In the genomic region with DNA sequence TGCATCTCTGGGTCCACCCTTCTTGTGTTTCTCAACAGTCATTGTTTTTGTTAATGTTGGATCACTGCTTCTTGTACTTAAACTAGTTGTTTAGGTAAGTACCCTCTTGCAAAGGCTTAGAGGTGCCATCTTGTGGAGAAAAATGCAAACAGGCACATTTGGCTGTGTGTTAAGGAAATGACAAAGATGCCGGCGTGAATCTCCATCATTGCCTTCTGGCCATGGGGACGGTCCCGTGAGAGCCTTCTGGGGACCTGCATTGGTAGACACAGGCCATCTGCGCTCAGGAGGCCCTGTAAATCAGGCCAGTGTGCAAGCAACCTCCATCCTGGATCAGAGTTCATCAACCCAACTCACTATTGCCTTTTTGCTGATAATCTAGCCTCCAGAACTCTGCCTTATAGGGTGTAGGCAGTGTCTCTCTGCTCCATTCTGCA, we compare ENCODE assay signal across 9 cellular contexts.
A peak's percentile ranks its signal among the peaks of the same experiment; 100 is the strongest.
DNase-seq lines count a peak whose midpoint lies in the region; ATAC-seq and TF ChIP-seq lines count a peak whose summit lies in the region.
"Had no signal": no experiment of that assay in that cellular context is flagged by ENCODE, and none has a peak within 500 bp of the region (broad histone marks: within the 10 kb centered on the region; RNA-seq: fewer than 3 reads in every experiment).

No MANE protein-coding gene starts in this region.

- H3K36me3 ChIP-seq in brain microvascular endothelial cell (replicated peaks) = no peaks in the 10 kb centered on the region
- H3K36me3 ChIP-seq in aorta (ENCODE audit: control insufficient read depth in 1 of 2, insufficient read depth in 2 of 2, low read length in 1 of 2) = no peaks in the 10 kb centered on the region

- H3K27ac ChIP-seq in brain microvascular endothelial cell (no peak overlapping the region), aorta (ENCODE audit: low read depth in 1 of 2, low read length in 2 of 2) (no peak overlapping the region)

- no peaks in the 10 kb centered on the region for H3K9me3 ChIP-seq in aorta (ENCODE audit: control insufficient read depth, low read length)

- 72 to 78% methylated on average over 5 of the region's 5 CpGs for WGBS in aorta, 2 donors

- peak; percentile 61 for DNase-seq in activated CD4-positive, alpha-beta T cell treated with anti-CD3 and anti-CD28 coated beads, Interleukin-2, amount 10 ng/mL, durations not matched to agents 24 days and 14 days
- no peak for DNase-seq in activated CD4-positive, alpha-beta T cell treated with anti-CD3 and anti-CD28 coated beads, Interleukin-2, amount 50 U/mL, for 4 hours
- peak; percentile 56 for DNase-seq in NCI-H226
- peak; percentile 17 for DNase-seq in brain microvascular endothelial cell
- DNase-seq in kidney glomerular epithelial cell (lab: John Stamatoyannopoulos, UW) = peak; percentile 60
- DNase-seq in aorta = no peak
- DNase-seq in epidermal melanocyte (ENCODE audit: insufficient read length, low spot score) = no peak
- no peak for DNase-seq in D341Med (ENCODE audit: low spot score)
- DNase-seq: activated naive CD8-positive, alpha-beta T cell treated with anti-CD3 and anti-CD28 coated beads, Interleukin-2, amount 10 ng/mL, durations not matched to agents 7 days and 5 days had no signal

- peaks cover 7 to 10% of the 10 kb centered on the region in 2 donors for H3K4me1 ChIP-seq in aorta (ENCODE audit: control insufficient read depth in 1 of 2, insufficient read depth in 2 of 2, low read length in 2 of 2)

- peak; percentile 63 for TF ChIP-seq CTCF in brain microvascular endothelial cell (IDR thresholded peaks at IDR 0.05; ENCODE audit: low read depth, low read length, missing control alignments)

- H3K4me1 Mint-ChIP-seq in activated CD4-positive, alpha-beta T cell treated with anti-CD3 and anti-CD28 coated beads, Interleukin-2, amount 10 ng/mL, durations not matched to agents 24 days and 14 days = no peaks in the 10 kb centered on the region
- H3K4me1 Mint-ChIP-seq: activated naive CD8-positive, alpha-beta T cell treated with anti-CD3 and anti-CD28 coated beads, Interleukin-2, amount 10 ng/mL, durations not matched to agents 7 days and 5 days had no signal

- peaks cover 7% of the 10 kb centered on the region for H3K27me3 Mint-ChIP-seq in activated CD4-positive, alpha-beta T cell treated with anti-CD3 and anti-CD28 coated beads, Interleukin-2, amount 10 ng/mL, durations not matched to agents 24 days and 14 days

- H3K4me3 Mint-ChIP-seq in activated CD4-positive, alpha-beta T cell treated with anti-CD3 and anti-CD28 coated beads, Interleukin-2, amount 10 ng/mL, durations not matched to agents 24 days and 14 days = no peak overlapping the region
- H3K4me3 Mint-ChIP-seq: activated naive CD8-positive, alpha-beta T cell treated with anti-CD3 and anti-CD28 coated beads, Interleukin-2, amount 10 ng/mL, durations not matched to agents 7 days and 5 days had no signal

- no peak overlapping the region for H3K4me3 ChIP-seq in brain microvascular endothelial cell (ENCODE audit: low read depth, low read length)
- no peak overlapping the region for H3K4me3 ChIP-seq in aorta (ENCODE audit: low read length in 2 of 2)

- intact Hi-C loops in activated CD4-positive, alpha-beta T cell treated with anti-CD3 and anti-CD28 coated beads, Interleukin-2, amount 10 ng/mL, durations not matched to agents 24 days and 14 days (cut with micrococcal nuclease) = no loop called here
- intact Hi-C loops in aorta (cut with DNase I) = loop anchor here (2.0 to 5.0 kb wide), 2 partner anchors 204 to 205 kb away; no protein-coding TSS in a partner anchor

- ATAC-seq in aorta (ENCODE audit: low FRiP score) = peak; percentile 34

- H3K9me3 Mint-ChIP-seq in activated CD4-positive, alpha-beta T cell treated with anti-CD3 and anti-CD28 coated beads, Interleukin-2, amount 10 ng/mL, durations not matched to agents 24 days and 14 days = no peaks in the 10 kb centered on the region
- H3K9me3 Mint-ChIP-seq: activated naive CD8-positive, alpha-beta T cell treated with anti-CD3 and anti-CD28 coated beads, Interleukin-2, amount 10 ng/mL, durations not matched to agents 7 days and 5 days had no signal

- H3K36me3 Mint-ChIP-seq in activated CD4-positive, alpha-beta T cell treated with anti-CD3 and anti-CD28 coated beads, Interleukin-2, amount 10 ng/mL, durations not matched to agents 24 days and 14 days (ENCODE audit: low read depth) = no peaks in the 10 kb centered on the region
- H3K36me3 Mint-ChIP-seq: activated naive CD8-positive, alpha-beta T cell treated with anti-CD3 and anti-CD28 coated beads, Interleukin-2, amount 10 ng/mL, durations not matched to agents 7 days and 5 days had no signal

- no peaks in the 10 kb centered on the region for H3K27me3 ChIP-seq in brain microvascular endothelial cell (replicated peaks)
- no peaks in the 10 kb centered on the region for H3K27me3 ChIP-seq in aorta (ENCODE audit: control insufficient read depth in 1 of 2, insufficient read depth in 2 of 2, low read length in 1 of 2)

- H3K27ac Mint-ChIP-seq in activated CD4-positive, alpha-beta T cell treated with anti-CD3 and anti-CD28 coated beads, Interleukin-2, amount 10 ng/mL, durations not matched to agents 24 days and 14 days = no peak overlapping the region
- H3K27ac Mint-ChIP-seq: activated naive CD8-positive, alpha-beta T cell treated with anti-CD3 and anti-CD28 coated beads, Interleukin-2, amount 10 ng/mL, durations not matched to agents 7 days and 5 days had no signal

- in situ Hi-C loops in brain microvascular endothelial cell (cut with HindIII; ENCODE audit: low pct_ligation_motif_present, low sequenced_read_pairs) = no loop called here

Comparison
In these comparisons a context has a peak if more than half of its experiments do, and no peak if none do; other contexts are left out.
1. DNase-seq: peak in activated CD4-positive, alpha-beta T cell treated with anti-CD3 and anti-CD28 coated beads, Interleukin-2, amount 10 ng/mL, durations not matched to agents 24 days and 14 days (single experiment), NCI-H226 (single experiment), brain microvascular endothelial cell (single experiment) and kidney glomerular epithelial cell (single experiment); none in activated CD4-positive, alpha-beta T cell treated with anti-CD3 and anti-CD28 coated beads, Interleukin-2, amount 50 U/mL, for 4 hours (0 of 2), aorta (0 of 2), epidermal melanocyte (single experiment) and D341Med (single experiment).